In the genomic region with DNA sequence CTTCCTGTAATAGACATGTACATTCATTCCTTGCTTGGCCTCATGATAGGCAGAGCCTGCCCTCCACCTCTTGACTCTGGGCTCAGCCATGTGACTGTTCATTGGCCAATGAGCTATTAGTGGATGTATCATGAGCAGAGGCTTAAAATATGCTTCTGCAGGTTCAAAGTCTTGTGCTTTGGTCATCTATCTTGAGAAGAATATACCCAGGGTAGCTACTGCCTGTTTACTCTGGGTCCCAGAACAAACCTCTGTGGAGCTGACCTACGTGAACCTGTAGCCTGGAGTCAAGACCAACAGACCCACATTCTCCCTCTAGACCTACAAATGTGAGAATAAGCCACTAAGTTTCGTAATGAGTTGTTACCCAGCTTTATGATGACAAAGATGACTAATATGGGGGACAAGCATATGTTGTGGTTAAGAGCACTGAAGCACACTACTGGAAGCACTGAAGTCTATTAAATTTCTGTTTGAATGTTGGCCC, we compare ENCODE assay signal across 8 cellular contexts.
A peak's percentile ranks its signal among the peaks of the same experiment; 100 is the strongest.
DNase-seq lines count a peak whose midpoint lies in the region; ATAC-seq and TF ChIP-seq lines count a peak whose summit lies in the region.

No MANE protein-coding gene starts in this region.

- intact Hi-C loops in upper lobe of right lung (cut with DNase I): no loop called here
- intact Hi-C loops in posterior vena cava (cut with DNase I): no loop called here

- peaks cover 2% of the 10 kb centered on the region for H3K27me3 Mint-ChIP-seq in T-helper 2 cell treated with Interferon-gamma antibody and Interleukin-4, amounts not matched to agents 5 μg/mL and 100 μg/mL, for 36 hours (ENCODE audit: low read depth)

- H3K27ac ChIP-seq in upper lobe of right lung: no peak overlapping the region

- H3K36me3 ChIP-seq in upper lobe of right lung: no peaks in the 10 kb centered on the region

- peaks cover 55% of the 10 kb centered on the region for H3K4me1 Mint-ChIP-seq in T-helper 2 cell treated with Interferon-gamma antibody and Interleukin-4, amounts not matched to agents 5 μg/mL and 100 μg/mL, for 36 hours (ENCODE audit: low read depth)

- peaks cover 17% of the 10 kb centered on the region for H3K36me3 Mint-ChIP-seq in T-helper 2 cell treated with Interferon-gamma antibody and Interleukin-4, amounts not matched to agents 5 μg/mL and 100 μg/mL, for 36 hours (ENCODE audit: low read depth)

- H3K9me3 Mint-ChIP-seq in T-helper 2 cell treated with Interferon-gamma antibody and Interleukin-4, amounts not matched to agents 5 μg/mL and 100 μg/mL, for 36 hours: peaks cover 4% of the 10 kb centered on the region

- no peak overlapping the region for H3K4me3 ChIP-seq in upper lobe of right lung

- H3K4me3 Mint-ChIP-seq in T-helper 2 cell treated with Interferon-gamma antibody and Interleukin-4, amounts not matched to agents 5 μg/mL and 100 μg/mL, for 36 hours: peak overlapping the region; percentile 40

- ATAC-seq in HG03066 (IDR thresholded peaks at IDR 0.05; ENCODE audit: low read depth, unreplicated experiment) (peak; percentile 100), upper lobe of right lung (peak; percentile 60)

- H3K27ac Mint-ChIP-seq in T-helper 2 cell treated with Interferon-gamma antibody and Interleukin-4, amounts not matched to agents 5 μg/mL and 100 μg/mL, for 36 hours: peak overlapping the region; percentile 90

- peak; percentile 24 to 52 for DNase-seq in stimulated activated CD4-positive, alpha-beta T cell treated with anti-CD3 and anti-CD28 coated beads, Interleukin-15, amount 100 ng/mL, for 48 hours (ENCODE audit: low read depth in 2 of 2)
- DNase-seq in stimulated activated CD4-positive, alpha-beta T cell treated with anti-CD3 and anti-CD28 coated beads, Interleukin-12 subunit alpha, Interleukin-12 subunit beta, amount 100 ng/mL, for 4 hours: no peak
- DNase-seq in T-helper 2 cell treated with Interferon-gamma antibody and Interleukin-4, amounts not matched to agents 5 μg/mL and 100 μg/mL, for 36 hours (ENCODE audit: low spot score): peak; percentile 56
- DNase-seq in upper lobe of right lung: no peak
- no peak for DNase-seq in epidermal melanocyte (ENCODE audit: insufficient read length, low spot score)
- no peak for DNase-seq in posterior vena cava (ENCODE audit: low spot score)
- DNase-seq in DMS 273 (lab: John Stamatoyannopoulos, UW; ENCODE audit: unreplicated experiment): no peak

- peaks cover 6% of the 10 kb centered on the region for H3K4me1 ChIP-seq in upper lobe of right lung

- no peaks in the 10 kb centered on the region for H3K9me3 ChIP-seq in upper lobe of right lung

- no peak for TF ChIP-seq CTCF in upper lobe of right lung (IDR thresholded peaks at IDR 0.05)

- H3K27me3 ChIP-seq in upper lobe of right lung: no peaks in the 10 kb centered on the region

Comparison
In these comparisons a context has a peak if more than half of its experiments do, and no peak if none do; other contexts are left out.
1. DNase-seq: peak in stimulated activated CD4-positive, alpha-beta T cell treated with anti-CD3 and anti-CD28 coated beads, Interleukin-15, amount 100 ng/mL, for 48 hours (2 of 2) and T-helper 2 cell treated with Interferon-gamma antibody and Interleukin-4, amounts not matched to agents 5 μg/mL and 100 μg/mL, for 36 hours (single experiment); none in stimulated activated CD4-positive, alpha-beta T cell treated with anti-CD3 and anti-CD28 coated beads, Interleukin-12 subunit alpha, Interleukin-12 subunit beta, amount 100 ng/mL, for 4 hours (single experiment), upper lobe of right lung (single experiment), epidermal melanocyte (single experiment), posterior vena cava (single experiment) and DMS 273 (single experiment).